11 cellular contexts compared by ENCODE assay signal in the genomic region with DNA sequence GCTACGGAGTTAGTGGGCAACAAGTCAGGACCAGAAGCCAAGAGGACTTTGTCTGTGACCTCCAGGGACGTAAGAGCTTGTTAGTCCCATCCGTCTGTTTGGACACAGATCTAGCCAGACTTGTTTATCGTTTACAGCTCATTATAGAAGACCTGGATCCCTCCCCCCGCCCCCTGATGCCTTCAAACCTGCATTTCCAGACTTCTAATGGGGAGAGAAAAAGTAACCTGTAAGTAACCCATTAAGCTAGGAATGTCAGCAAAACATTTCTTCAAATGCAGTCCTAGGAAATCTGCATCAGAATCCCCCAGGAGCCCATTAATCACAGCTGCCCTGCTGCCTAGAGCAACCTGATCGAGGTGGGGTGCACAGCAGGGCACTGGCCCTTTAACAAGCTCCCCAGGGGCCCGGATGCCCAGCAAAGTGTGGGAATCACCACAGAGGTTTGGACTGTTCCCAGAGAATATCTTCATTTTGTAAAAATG. TPM values are rescaled to one million over a fixed set of nuclear protein-coding genes. Genes with fewer than 3 reads are reported as not detected.
A peak's percentile ranks its signal among the peaks of the same experiment; 100 is the strongest.
DNase-seq lines count a peak whose midpoint lies in the region; ATAC-seq and TF ChIP-seq lines count a peak whose summit lies in the region.
"Had no signal": no experiment of that assay in that cellular context is flagged by ENCODE, and none has a peak within 500 bp of the region (broad histone marks: within the 10 kb centered on the region; RNA-seq: fewer than 3 reads in every experiment).

No MANE protein-coding gene starts in this region.

- peaks cover 7% of the 10 kb centered on the region for H3K27me3 ChIP-seq in osteoblast (ENCODE audit: insufficient read depth, low read length)
- H3K27me3 ChIP-seq: vagina had no signal

- H3K27ac Mint-ChIP-seq in activated CD4-positive, alpha-beta T cell treated with anti-CD3 and anti-CD28 coated beads, Interleukin-2, amount 10 ng/mL, durations not matched to agents 24 days and 14 days = no peak overlapping the region
- no peak overlapping the region for H3K27ac Mint-ChIP-seq in endothelial cell (ENCODE audit: unreplicated experiment)

- H3K36me3 Mint-ChIP-seq in activated CD4-positive, alpha-beta T cell treated with anti-CD3 and anti-CD28 coated beads, Interleukin-2, amount 10 ng/mL, durations not matched to agents 24 days and 14 days (ENCODE audit: low read depth) = peaks cover 4% of the 10 kb centered on the region
- no peaks in the 10 kb centered on the region for H3K36me3 Mint-ChIP-seq in endothelial cell (ENCODE audit: low read depth, unreplicated experiment)

- peaks cover 16% of the 10 kb centered on the region for H3K4me1 Mint-ChIP-seq in activated CD4-positive, alpha-beta T cell treated with anti-CD3 and anti-CD28 coated beads, Interleukin-2, amount 10 ng/mL, durations not matched to agents 24 days and 14 days
- peaks cover 2% of the 10 kb centered on the region for H3K4me1 Mint-ChIP-seq in endothelial cell (ENCODE audit: unreplicated experiment)

- H3K9me3 Mint-ChIP-seq in activated CD4-positive, alpha-beta T cell treated with anti-CD3 and anti-CD28 coated beads, Interleukin-2, amount 10 ng/mL, durations not matched to agents 24 days and 14 days = no peaks in the 10 kb centered on the region
- H3K9me3 Mint-ChIP-seq in endothelial cell (ENCODE audit: unreplicated experiment) = no peaks in the 10 kb centered on the region

- ATAC-seq in GM19395 (IDR thresholded peaks at IDR 0.05; ENCODE audit: unreplicated experiment) = no peak
- ATAC-seq in mucosa of descending colon = no peak

- peaks cover 3% of the 10 kb centered on the region for H3K79me2 ChIP-seq in osteoblast (ENCODE audit: insufficient read depth, low read length)

- H3K4me3 ChIP-seq in NB4 (ENCODE audit: low read depth, low read length) (peak overlapping the region; percentile 61), osteoblast (ENCODE audit: insufficient read depth, low read length) (no peak overlapping the region), mucosa of descending colon (no peak overlapping the region)

- peak overlapping the region; percentile 92 for H3K4me2 ChIP-seq in osteoblast (ENCODE audit: insufficient read depth, low read length)

- H3K27ac ChIP-seq in osteoblast (ENCODE audit: low read depth, low read length) = no peak overlapping the region

- H3K36me3 ChIP-seq in osteoblast (ENCODE audit: insufficient read depth, low read length) (peaks cover 1% of the 10 kb centered on the region), mucosa of descending colon (ENCODE audit: low read depth) (no peaks in the 10 kb centered on the region)
- H3K36me3 ChIP-seq: vagina had no signal

- H3K9me3 ChIP-seq in osteoblast (ENCODE audit: low read depth, low read length) = no peaks in the 10 kb centered on the region
- H3K9me3 ChIP-seq in mucosa of descending colon = no peaks in the 10 kb centered on the region
- H3K9me3 ChIP-seq: psoas muscle, vagina had no signal

- H2AFZ ChIP-seq in osteoblast (ENCODE audit: low read length) = peak overlapping the region; percentile 37

- H4K20me1 ChIP-seq in osteoblast (ENCODE audit: insufficient read depth, low read length) = no peaks in the 10 kb centered on the region

- H3K27me3 Mint-ChIP-seq in activated CD4-positive, alpha-beta T cell treated with anti-CD3 and anti-CD28 coated beads, Interleukin-2, amount 10 ng/mL, durations not matched to agents 24 days and 14 days = peaks cover 10% of the 10 kb centered on the region
- peaks cover 8% of the 10 kb centered on the region for H3K27me3 Mint-ChIP-seq in endothelial cell (ENCODE audit: unreplicated experiment)

- TF ChIP-seq CTCF in NB4 (IDR thresholded peaks at IDR 0.05; ENCODE audit: low read depth, low read length) (no peak), endothelial cell (IDR thresholded peaks at IDR 0.05; ENCODE audit: unreplicated experiment) (no peak), osteoblast (IDR thresholded peaks at IDR 0.05; ENCODE audit: extremely low read depth, low read depth, low read length) (no peak), mucosa of descending colon (IDR thresholded peaks at IDR 0.05) (no peak)

- no peak for DNase-seq in activated CD4-positive, alpha-beta T cell treated with anti-CD3 and anti-CD28 coated beads, Interleukin-2, amount 10 ng/mL, durations not matched to agents 24 days and 14 days
- no peak for DNase-seq in activated CD4-positive, alpha-beta T cell treated with anti-CD3 and anti-CD28 coated beads, Interleukin-2, amount 50 U/mL, for 4 hours
- no peak for DNase-seq in NB4 (ENCODE audit: low read depth)
- DNase-seq in endothelial cell (ENCODE audit: low spot score) = no peak
- peak; percentile 81 for DNase-seq in osteoblast (ENCODE audit: insufficient read length, low spot score, missing footprints)
- DNase-seq in NCI-H2029 treated with DMSO at 0.1 percent for 48 hours (lab: John Stamatoyannopoulos, UW) = no peak
- no peak for DNase-seq in mucosa of descending colon
- DNase-seq: NCI-H748 treated with DMSO at 0.1 percent for 48 hours, psoas muscle had no signal

- H3K4me1 ChIP-seq in osteoblast (ENCODE audit: insufficient read depth, low read length) (peaks cover 16% of the 10 kb centered on the region), mucosa of descending colon (ENCODE audit: low read depth) (peaks cover 4% of the 10 kb centered on the region)

- H3K4me3 Mint-ChIP-seq in activated CD4-positive, alpha-beta T cell treated with anti-CD3 and anti-CD28 coated beads, Interleukin-2, amount 10 ng/mL, durations not matched to agents 24 days and 14 days = peak overlapping the region; percentile 92
- H3K4me3 Mint-ChIP-seq in endothelial cell (ENCODE audit: unreplicated experiment) = peak overlapping the region; percentile 64

- no peak for TF ChIP-seq POLR2A in NB4 (IDR thresholded peaks at IDR 0.05; ENCODE audit: extremely low read depth, insufficient read length)

- intact Hi-C loops in activated CD4-positive, alpha-beta T cell treated with anti-CD3 and anti-CD28 coated beads, Interleukin-2, amount 10 ng/mL, durations not matched to agents 24 days and 14 days (cut with micrococcal nuclease) = loop anchor here (5.0 kb wide), 3 partner anchors 35 to 410 kb away; a partner anchor contains a TSS
- intact Hi-C loops in mucosa of descending colon (cut with DNase I, micrococcal nuclease) = no loop called here

RNA-seq across cellular contexts. Expression of a gene that starts 1.4 kb away (rescaled TPM):
- 80.1 and 81.5 TPM in 2 replicates for total RNA-seq in activated CD4-positive, alpha-beta T cell treated with anti-CD3 and anti-CD28 coated beads, Interleukin-2, amount 10 ng/mL, durations not matched to agents 24 days and 14 days
- total RNA-seq in endothelial cell (ENCODE audit: unreplicated experiment) (28.0 TPM), osteoblast (20.6 and 22.7 TPM in 2 replicates), mucosa of descending colon (10 to 100 TPM in 2 of 3 donors, 1 to 10 TPM in 1; 5.1 to 21.2 (median 16.3) TPM)

RNA-seq across cellular contexts. Expression of a gene that starts 9.2 kb away (rescaled TPM):
- total RNA-seq in activated CD4-positive, alpha-beta T cell treated with anti-CD3 and anti-CD28 coated beads, Interleukin-2, amount 10 ng/mL, durations not matched to agents 24 days and 14 days = not detected in 2 replicates
- 0.46 TPM for total RNA-seq in endothelial cell (ENCODE audit: unreplicated experiment)
- under 0.01 TPM in 2 replicates for total RNA-seq in osteoblast
- total RNA-seq in mucosa of descending colon = under 1 TPM; 0.10 to 0.19 (median 0.17) TPM
- total RNA-seq: vagina had no signal

RNA-seq across cellular contexts. Expression of a gene that starts 18.3 kb away (rescaled TPM):
- 17.3 and 17.8 TPM in 2 replicates for total RNA-seq in activated CD4-positive, alpha-beta T cell treated with anti-CD3 and anti-CD28 coated beads, Interleukin-2, amount 10 ng/mL, durations not matched to agents 24 days and 14 days
- total RNA-seq in endothelial cell (ENCODE audit: unreplicated experiment) (1.1 TPM), osteoblast (8.7 and 8.8 TPM in 2 replicates), mucosa of descending colon (1 to 10 TPM; 3.8 to 7.5 (median 6.3) TPM)

RNA-seq across cellular contexts. Expression of a gene that starts 27.7 kb away (rescaled TPM):
- 20.6 and 25.4 TPM in 2 replicates for total RNA-seq in activated CD4-positive, alpha-beta T cell treated with anti-CD3 and anti-CD28 coated beads, Interleukin-2, amount 10 ng/mL, durations not matched to agents 24 days and 14 days
- total RNA-seq in endothelial cell (ENCODE audit: unreplicated experiment) (10.2 TPM), osteoblast (14.4 and 16.3 TPM in 2 replicates), mucosa of descending colon (10 to 100 TPM in 1 of 3 donors, 1 to 10 TPM in 2; 6.5 to 19.1 (median 6.6) TPM)

RNA-seq across cellular contexts. Expression of a gene that starts 28.1 kb away (rescaled TPM):
- 0.76 and 1.0 TPM in 2 replicates for total RNA-seq in activated CD4-positive, alpha-beta T cell treated with anti-CD3 and anti-CD28 coated beads, Interleukin-2, amount 10 ng/mL, durations not matched to agents 24 days and 14 days
- total RNA-seq in endothelial cell (ENCODE audit: unreplicated experiment) (1.6 TPM), osteoblast (0.29 and 0.36 TPM in 2 replicates), mucosa of descending colon (1 to 10 TPM in 1 of 3 donors, under 1 TPM in 2; 0.23 to 8.6 (median 0.63) TPM)
